Comparison of ENCODE assay signal across 8 cellular contexts in the genomic region with DNA sequence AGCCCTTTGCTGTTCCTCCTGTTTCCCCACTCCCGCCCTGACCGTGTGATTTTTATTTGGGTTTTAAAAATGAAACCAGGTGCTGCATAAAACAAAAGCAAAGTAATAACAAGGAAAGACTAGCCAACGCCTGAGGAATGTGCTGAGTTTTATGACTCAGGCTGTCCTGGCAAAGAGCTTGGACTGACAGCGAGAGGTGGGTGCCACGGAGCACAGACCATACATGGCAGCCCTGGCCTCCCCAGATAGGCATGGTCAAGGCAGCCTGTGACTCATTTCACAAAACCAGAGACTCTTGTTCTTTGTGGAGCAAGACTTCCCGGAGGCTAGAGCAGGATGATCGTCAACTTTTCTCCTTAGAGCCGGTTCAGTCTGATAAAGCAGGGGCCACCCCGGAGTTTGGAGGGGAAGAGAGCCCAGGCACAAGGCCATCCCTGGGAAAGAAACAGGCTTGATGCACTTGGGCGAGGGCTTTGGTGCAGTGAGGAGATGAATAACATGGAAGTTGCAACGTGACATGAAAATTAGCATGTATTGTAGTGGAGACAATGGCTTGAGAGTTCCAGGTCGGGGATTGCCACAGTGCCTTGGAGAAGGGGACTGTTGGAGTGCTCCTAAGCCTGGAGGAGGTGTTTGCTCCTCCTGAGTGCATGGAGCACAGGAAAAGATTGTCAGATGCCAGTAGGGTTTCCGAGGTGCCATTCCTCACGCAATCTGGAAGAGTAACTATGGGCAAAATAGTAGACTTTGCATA. TPM values are rescaled to one million over a fixed set of nuclear protein-coding genes. Genes with fewer than 3 reads are reported as not detected.
DNase-seq lines count a peak whose midpoint lies in the region; ATAC-seq lines count a peak whose summit lies in the region.

No MANE protein-coding gene starts in this region.

- peaks cover 17% of the 10 kb centered on the region for H3K4me1 Mint-ChIP-seq in activated T-cell treated with anti-CD3 and anti-CD28 coated beads, Interleukin-2, amount 50 U/mL, for 4 hours (ENCODE audit: low read depth)

- no peak overlapping the region for H3K4me3 Mint-ChIP-seq in activated T-cell treated with anti-CD3 and anti-CD28 coated beads, Interleukin-2, amount 50 U/mL, for 4 hours

- DNase-seq in activated T-cell treated with anti-CD3 and anti-CD28 coated beads, Interleukin-2, amount 50 U/mL, for 48 hours = peak; percentile 34 to 39
- DNase-seq in activated T-cell treated with anti-CD3 and anti-CD28 coated beads, Interleukin-2, amount 50 U/mL, for 4 hours = no peak
- DNase-seq in RPMI7951 (ENCODE audit: low read depth) (peak; percentile 98), fibroblast of peridontal ligament (ENCODE audit: extremely low read depth) (peak; percentile 97), renal cortical epithelial cell (ENCODE audit: low read depth) (peak; percentile 99), NCI-H748 (lab: John Stamatoyannopoulos, UW; ENCODE audit: unreplicated experiment) (no peak), SKM-1 (lab: John Stamatoyannopoulos, UW; ENCODE audit: unreplicated experiment) (no peak)
- DNase-seq in activated naive CD4-positive, alpha-beta T cell (lab: John Stamatoyannopoulos, UW) = no peak

- no peaks in the 10 kb centered on the region for H3K9me3 Mint-ChIP-seq in activated T-cell treated with anti-CD3 and anti-CD28 coated beads, Interleukin-2, amount 50 U/mL, for 4 hours

- no peak for ATAC-seq in activated T-cell treated with anti-CD3 and anti-CD28 coated beads, Interleukin-2, amount 50 U/mL, for 4 hours

- H3K36me3 Mint-ChIP-seq in activated T-cell treated with anti-CD3 and anti-CD28 coated beads, Interleukin-2, amount 50 U/mL, for 4 hours (ENCODE audit: insufficient read depth) = no peaks in the 10 kb centered on the region

- no peaks in the 10 kb centered on the region for H3K27me3 Mint-ChIP-seq in activated T-cell treated with anti-CD3 and anti-CD28 coated beads, Interleukin-2, amount 50 U/mL, for 4 hours (ENCODE audit: low read depth)

RNA-seq across cellular contexts. Expression of a gene that starts 54.8 kb away (rescaled TPM):
- total RNA-seq in activated T-cell treated with anti-CD3 and anti-CD28 coated beads, Interleukin-2, amount 50 U/mL, for 4 hours = not detected
- not detected in 2 replicates for total RNA-seq in RPMI7951 (2014; rRNA removed; shearing (Covaris generic))
- total RNA-seq in renal cortical epithelial cell = not detected in 2 replicates

Comparison
In these comparisons a context has a peak if more than half of its experiments do, and no peak if none do; other contexts are left out.
1. DNase-seq: peak in activated T-cell treated with anti-CD3 and anti-CD28 coated beads, Interleukin-2, amount 50 U/mL, for 48 hours (2 of 2), RPMI7951 (single experiment), fibroblast of peridontal ligament (single experiment) and renal cortical epithelial cell (single experiment); none in activated T-cell treated with anti-CD3 and anti-CD28 coated beads, Interleukin-2, amount 50 U/mL, for 4 hours (single experiment), NCI-H748 (single experiment), SKM-1 (single experiment) and activated naive CD4-positive, alpha-beta T cell (0 of 4).